8 cellular contexts compared by ENCODE assay signal in genomic region chr15:31197497-31198414, GRCh38.
DNase-seq lines count a peak whose midpoint lies in the region; ATAC-seq and TF ChIP-seq lines count a peak whose summit lies in the region.

No MANE protein-coding gene starts in this region.

- TF ChIP-seq CTCF in fibroblast of villous mesenchyme (IDR thresholded peaks at IDR 0.05; ENCODE audit: insufficient read depth, low read depth, low read length) = peak; percentile 85
- peak in 3 of 4 experiments; percentile 20 to 38 (median 30) for TF ChIP-seq CTCF in prostate gland (IDR thresholded peaks at IDR 0.05)

- H3K4me1 ChIP-seq in prostate gland (replicated peaks) = no peaks in the 10 kb centered on the region

- TF ChIP-seq POLR2A in prostate gland (IDR thresholded peaks at IDR 0.05) = no peak

- H3K27me3 ChIP-seq in prostate gland (replicated peaks; ENCODE audit: insufficient read depth) = no peaks in the 10 kb centered on the region

- no peaks in the 10 kb centered on the region for H3K36me3 ChIP-seq in prostate gland

- DNase-seq in D341Med (ENCODE audit: low spot score) (peak; percentile 77), fibroblast of villous mesenchyme (ENCODE audit: low read depth) (peak; percentile 43), prostate gland (ENCODE audit: low spot score) (no peak), 8988T (no peak)
- DNase-seq in activated CD4-positive, alpha-beta T cell treated with anti-CD3 and anti-CD28 coated beads, Interleukin-2, amount 50 U/mL, for 48 hours = peak; percentile 58 to 67

- intact Hi-C loops in prostate gland (cut with DNase I) = no loop called here

- H3K4me3 ChIP-seq in fibroblast of villous mesenchyme (ENCODE audit: low read depth, low read length) (no peak overlapping the region), prostate gland (no peak overlapping the region)

- WGBS in prostate gland = 54% methylated on average over 15 of the region's 15 CpGs

- ATAC-seq in HG03354 (IDR thresholded peaks at IDR 0.05; ENCODE audit: poor library complexity, severe bottlenecking, unreplicated experiment) = peak; percentile 71
- no peak for ATAC-seq in GM21447 (IDR thresholded peaks at IDR 0.05; ENCODE audit: unreplicated experiment)
- ATAC-seq in GM21526 (IDR thresholded peaks at IDR 0.05; ENCODE audit: low FRiP score, unreplicated experiment) = no peak

- no peaks in the 10 kb centered on the region for H3K9me3 ChIP-seq in prostate gland

- H3K27ac ChIP-seq in prostate gland = no peak overlapping the region

Comparison
In these comparisons a context has a peak if more than half of its experiments do, and no peak if none do; other contexts are left out.
1. DNase-seq: peak in D341Med (single experiment), activated CD4-positive, alpha-beta T cell treated with anti-CD3 and anti-CD28 coated beads, Interleukin-2, amount 50 U/mL, for 48 hours (2 of 2) and fibroblast of villous mesenchyme (single experiment); none in prostate gland (single experiment) and 8988T (single experiment).